ENCODE assay signal across 20 cellular contexts in the genomic region with DNA sequence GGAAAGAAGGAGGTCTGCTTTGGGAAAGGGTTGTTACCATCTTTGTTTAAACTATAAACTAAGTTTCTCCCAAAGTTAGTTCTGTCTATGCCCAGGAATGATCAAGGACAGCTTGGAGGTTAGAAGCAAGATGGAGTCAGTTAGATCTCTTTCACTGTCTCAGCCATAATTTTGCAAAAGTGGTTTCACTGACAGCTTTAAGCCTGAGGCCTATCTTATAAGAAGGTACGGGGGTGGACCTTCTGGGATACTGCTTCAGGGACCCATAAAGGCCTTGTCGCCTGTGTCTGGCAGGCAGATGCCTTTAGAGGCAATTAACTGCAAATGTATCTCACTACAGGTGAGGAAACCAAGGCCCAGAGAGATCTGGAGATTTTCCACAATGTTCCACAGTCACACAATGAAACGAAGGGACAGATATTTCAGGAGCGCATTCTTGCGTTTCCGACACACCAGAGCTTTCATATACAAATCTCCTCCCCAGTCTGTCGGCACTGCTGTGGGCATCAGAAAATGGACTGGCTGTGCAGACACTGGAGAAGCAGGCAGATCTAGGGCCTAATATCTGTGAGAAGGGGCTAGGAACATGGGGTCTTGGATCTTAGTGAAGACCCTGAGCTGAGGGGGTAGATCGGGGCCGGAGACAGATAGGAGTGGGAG.
"Had no signal": no experiment of that assay in that cellular context is flagged by ENCODE, and none has a peak within 500 bp of the region (broad histone marks: within the 10 kb centered on the region; RNA-seq: fewer than 3 reads in every experiment).

No MANE protein-coding gene starts in this region.

- ATAC-seq: effector memory CD8-positive, alpha-beta T cell; gastrocnemius medialis; heart left ventricle; left colon; lower lobe of right lung; right lobe of liver; stimulated activated effector memory CD8-positive, alpha-beta T cell treated with anti-CD3 and anti-CD28 coated beads, Interleukin-12 subunit alpha, Interleukin-12 subunit beta, amount 100 ng/mL, for 72 hours; stimulated activated naive CD8-positive, alpha-beta T cell treated with anti-CD3 and anti-CD28 coated beads, Interleukin-15, amount 100 ng/mL, for 72 hours had no signal

- H3K27me3 Mint-ChIP-seq: activated naive CD8-positive, alpha-beta T cell had no signal

- H3K27me3 ChIP-seq: esophagus squamous epithelium, heart left ventricle, right lobe of liver, tibial nerve, uterus had no signal

- DNase-seq: activated CD4-positive, alpha-beta T cell treated with anti-CD3 and anti-CD28 coated beads, Interleukin-2, amount 50 U/mL, for 4 hours; activated gamma-delta T cell treated with Interleukin-2 at 50 U/mL for 16 hours; activated T-cell treated with anti-CD3 and anti-CD28 coated beads for 4 hours; amniotic stem cell; effector memory CD8-positive, alpha-beta T cell; esophagus squamous epithelium; gastrocnemius medialis; heart left ventricle; left colon; lower lobe of right lung; naive B cell; nucleus accumbens; stimulated activated CD4-positive, alpha-beta T cell treated with anti-CD3 and anti-CD28 coated beads, Interleukin-2, amount 100 ng/mL, for 24 hours; stimulated activated naive CD8-positive, alpha-beta T cell treated with anti-CD3 and anti-CD28 coated beads, Interleukin-15, amount 100 ng/mL, for 72 hours; T-helper 1 cell; uterus had no signal

- H3K4me3 Mint-ChIP-seq: activated naive CD8-positive, alpha-beta T cell; effector memory CD8-positive, alpha-beta T cell; stimulated activated effector memory CD8-positive, alpha-beta T cell treated with anti-CD3 and anti-CD28 coated beads, Interleukin-12 subunit alpha, Interleukin-12 subunit beta, amount 100 ng/mL, for 72 hours; stimulated activated naive CD8-positive, alpha-beta T cell treated with anti-CD3 and anti-CD28 coated beads, Interleukin-15, amount 100 ng/mL, for 72 hours had no signal

- H3K27ac ChIP-seq: esophagus squamous epithelium, gastrocnemius medialis, heart left ventricle, lower lobe of right lung, right lobe of liver, tibial nerve, uterus had no signal

- H3K4me1 ChIP-seq: esophagus squamous epithelium, gastrocnemius medialis, lower lobe of right lung, right lobe of liver, uterus had no signal

- H3K4me1 Mint-ChIP-seq: stimulated activated effector memory CD8-positive, alpha-beta T cell treated with anti-CD3 and anti-CD28 coated beads, Interleukin-12 subunit alpha, Interleukin-12 subunit beta, amount 100 ng/mL, for 72 hours; stimulated activated naive CD8-positive, alpha-beta T cell treated with anti-CD3 and anti-CD28 coated beads, Interleukin-15, amount 100 ng/mL, for 72 hours had no signal

- H3K9me3 Mint-ChIP-seq: effector memory CD8-positive, alpha-beta T cell; stimulated activated effector memory CD8-positive, alpha-beta T cell treated with anti-CD3 and anti-CD28 coated beads, Interleukin-12 subunit alpha, Interleukin-12 subunit beta, amount 100 ng/mL, for 72 hours had no signal

- H3K9me3 ChIP-seq: esophagus squamous epithelium, gastrocnemius medialis, heart left ventricle, lower lobe of right lung, right lobe of liver, tibial nerve, uterus had no signal

- H3K36me3 Mint-ChIP-seq: activated naive CD8-positive, alpha-beta T cell; stimulated activated effector memory CD8-positive, alpha-beta T cell treated with anti-CD3 and anti-CD28 coated beads, Interleukin-12 subunit alpha, Interleukin-12 subunit beta, amount 100 ng/mL, for 72 hours had no signal

- H3K27ac Mint-ChIP-seq: activated naive CD8-positive, alpha-beta T cell; effector memory CD8-positive, alpha-beta T cell; stimulated activated effector memory CD8-positive, alpha-beta T cell treated with anti-CD3 and anti-CD28 coated beads, Interleukin-12 subunit alpha, Interleukin-12 subunit beta, amount 100 ng/mL, for 72 hours; stimulated activated naive CD8-positive, alpha-beta T cell treated with anti-CD3 and anti-CD28 coated beads, Interleukin-15, amount 100 ng/mL, for 72 hours had no signal

- H3K4me3 ChIP-seq: esophagus squamous epithelium, gastrocnemius medialis, heart left ventricle, lower lobe of right lung, right lobe of liver, tibial nerve, uterus had no signal

- H3K36me3 ChIP-seq: esophagus squamous epithelium, gastrocnemius medialis, heart left ventricle, lower lobe of right lung, right lobe of liver, tibial nerve, uterus had no signal
